Comparison of ENCODE assay signal across 8 cellular contexts in the genomic region with DNA sequence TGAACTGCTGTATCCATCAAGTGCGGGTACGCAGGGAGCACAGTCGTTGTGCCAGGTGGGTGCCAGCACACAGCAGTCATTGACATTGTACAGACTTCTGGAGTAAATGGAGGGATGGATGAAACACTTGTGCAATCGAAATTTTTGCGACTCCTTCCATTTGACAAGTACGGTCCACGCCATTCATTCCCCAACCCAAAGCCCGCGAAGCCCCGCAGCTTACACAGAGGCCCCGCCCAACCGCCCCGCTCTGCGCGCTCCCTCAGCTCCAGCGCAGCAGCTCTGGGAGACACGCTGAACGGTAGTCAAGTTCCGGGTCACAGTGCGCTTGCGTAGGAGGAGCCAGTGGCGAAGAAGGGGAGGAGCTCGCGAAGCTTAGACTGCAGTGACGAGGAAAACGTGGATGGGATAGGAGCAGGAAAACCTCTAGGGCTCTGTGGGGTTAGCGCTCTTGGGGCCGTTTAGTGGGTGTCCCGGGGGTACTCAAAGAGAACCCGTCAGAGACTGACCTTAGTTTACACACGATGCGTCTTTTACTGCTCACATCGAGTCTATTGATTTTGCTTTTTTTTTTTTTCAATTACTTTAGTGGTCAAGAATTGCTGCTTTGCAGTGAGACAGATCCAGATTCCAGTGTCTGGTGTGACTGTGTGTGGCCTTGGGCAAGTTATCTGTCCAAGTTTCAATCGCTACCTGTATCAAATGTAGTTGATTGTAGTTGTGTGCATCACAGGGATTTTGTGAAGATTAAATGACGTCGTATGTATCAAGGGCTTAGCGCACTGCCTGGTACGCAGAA. TPM values are rescaled to one million over a fixed set of nuclear protein-coding genes. Genes with fewer than 3 reads are reported as not detected.
DNase-seq lines count a peak whose midpoint lies in the region; ATAC-seq and TF ChIP-seq lines count a peak whose summit lies in the region.

No MANE protein-coding gene starts in this region.

- H3K27ac ChIP-seq in neural cell (ENCODE audit: low read length): no peak overlapping the region

- TF ChIP-seq EP300 in neural cell (conservative IDR thresholded peaks at IDR 0.05; ENCODE audit: poor library complexity, severe bottlenecking): no peak

- peak overlapping the region; percentile 51 for H2AFZ ChIP-seq in neural cell (ENCODE audit: low read depth, low read length)

- no peaks in the 10 kb centered on the region for H3K79me2 ChIP-seq in neural cell (replicated peaks; ENCODE audit: insufficient read depth, low read length)

- H3K27me3 Mint-ChIP-seq in stimulated activated naive CD8-positive, alpha-beta T cell treated with anti-CD3 and anti-CD28 coated beads, Interleukin-15, Interleukin-2, amounts not matched to agents 100 ng/mL and 50 ng/mL, for 24 hours: peaks cover 24% of the 10 kb centered on the region

- DNase-seq in DMS79 (lab: John Stamatoyannopoulos, UW) (peak; percentile 75), Kasumi-1 (lab: John Stamatoyannopoulos, UW) (peak; percentile 96 to 97), RPMI7951 (ENCODE audit: low read depth) (peak; percentile 94), foreskin fibroblast (peak; percentile 87 to 95)
- DNase-seq in activated effector memory CD4-positive, alpha-beta T cell treated with anti-CD3 and anti-CD28 coated beads, Interleukin-2, amount 50 U/mL, for 16 hours: peak; percentile 95

- H3K9me3 Mint-ChIP-seq in stimulated activated naive CD8-positive, alpha-beta T cell treated with anti-CD3 and anti-CD28 coated beads, Interleukin-15, Interleukin-2, amounts not matched to agents 100 ng/mL and 50 ng/mL, for 24 hours: no peaks in the 10 kb centered on the region

- no peaks in the 10 kb centered on the region for H3K9me2 ChIP-seq in neural cell (ENCODE audit: insufficient read depth, low read length)

- peak overlapping the region; percentile 81 for H3K4me3 Mint-ChIP-seq in stimulated activated naive CD8-positive, alpha-beta T cell treated with anti-CD3 and anti-CD28 coated beads, Interleukin-15, Interleukin-2, amounts not matched to agents 100 ng/mL and 50 ng/mL, for 24 hours

- no peaks in the 10 kb centered on the region for H3K36me3 Mint-ChIP-seq in stimulated activated naive CD8-positive, alpha-beta T cell treated with anti-CD3 and anti-CD28 coated beads, Interleukin-15, Interleukin-2, amounts not matched to agents 100 ng/mL and 50 ng/mL, for 24 hours (ENCODE audit: low read depth)

- peaks cover 17% of the 10 kb centered on the region for H3K4me1 Mint-ChIP-seq in stimulated activated naive CD8-positive, alpha-beta T cell treated with anti-CD3 and anti-CD28 coated beads, Interleukin-15, Interleukin-2, amounts not matched to agents 100 ng/mL and 50 ng/mL, for 24 hours (ENCODE audit: low read depth)

- H3K27ac Mint-ChIP-seq in stimulated activated naive CD8-positive, alpha-beta T cell treated with anti-CD3 and anti-CD28 coated beads, Interleukin-15, Interleukin-2, amounts not matched to agents 100 ng/mL and 50 ng/mL, for 24 hours: peak overlapping the region; percentile 73

- H3K4me3 ChIP-seq in foreskin fibroblast (ENCODE audit: low read depth in 1 of 2, low read length in 2 of 2) (peak overlapping the region; percentile 53 to 68), neural cell (ENCODE audit: low read length) (peak overlapping the region; percentile 63)

- peak; percentile 99 for ATAC-seq in GM21786 (IDR thresholded peaks at IDR 0.05; ENCODE audit: unreplicated experiment)

- H3K4me2 ChIP-seq in neural cell (ENCODE audit: low read length): no peak overlapping the region

- no peaks in the 10 kb centered on the region for H4K20me1 ChIP-seq in neural cell (ENCODE audit: insufficient read depth)

- TF ChIP-seq CTCF in foreskin fibroblast (IDR thresholded peaks at IDR 0.05; ENCODE audit: low read depth, low read length) (no peak), neural cell (IDR thresholded peaks at IDR 0.05; ENCODE audit: poor library complexity, severe bottlenecking) (no peak)

- H3K9ac ChIP-seq in neural cell (ENCODE audit: low read length): peak overlapping the region; percentile 18

- no peak for TF ChIP-seq RAD21 in neural cell (conservative IDR thresholded peaks at IDR 0.05)

- H3K36me3 ChIP-seq in neural cell (ENCODE audit: insufficient read depth, low read length): no peaks in the 10 kb centered on the region

- no peaks in the 10 kb centered on the region for H3K9me3 ChIP-seq in neural cell (ENCODE audit: low read length)

- H3K27me3 ChIP-seq in neural cell (ENCODE audit: insufficient read depth, low read depth, low read length): no peaks in the 10 kb centered on the region

- H3F3A ChIP-seq in neural cell (ENCODE audit: insufficient read depth, low read length, poor library complexity, severe bottlenecking): no peaks in the 10 kb centered on the region

TF ChIP-seq in neural cell, 6 proteins besides CTCF, POLR2A, EP300 and RAD21:
- TF ChIP-seq TAF1 (IDR thresholded peaks at IDR 0.05; ENCODE audit: low read depth) (no peak), SMC3 (conservative IDR thresholded peaks at IDR 0.05; ENCODE audit: poor library complexity) (no peak), EZH2 (IDR thresholded peaks at IDR 0.05; ENCODE audit: borderline replicate concordance, insufficient read depth, low read length, poor library complexity, severe bottlenecking) (no peak), MXI1 (conservative IDR thresholded peaks at IDR 0.05; ENCODE audit: poor library complexity, severe bottlenecking) (peak; percentile 36), POLR2AphosphoS5 (IDR thresholded peaks at IDR 0.05) (no peak)
- TF ChIP-seq, protein P1, sequence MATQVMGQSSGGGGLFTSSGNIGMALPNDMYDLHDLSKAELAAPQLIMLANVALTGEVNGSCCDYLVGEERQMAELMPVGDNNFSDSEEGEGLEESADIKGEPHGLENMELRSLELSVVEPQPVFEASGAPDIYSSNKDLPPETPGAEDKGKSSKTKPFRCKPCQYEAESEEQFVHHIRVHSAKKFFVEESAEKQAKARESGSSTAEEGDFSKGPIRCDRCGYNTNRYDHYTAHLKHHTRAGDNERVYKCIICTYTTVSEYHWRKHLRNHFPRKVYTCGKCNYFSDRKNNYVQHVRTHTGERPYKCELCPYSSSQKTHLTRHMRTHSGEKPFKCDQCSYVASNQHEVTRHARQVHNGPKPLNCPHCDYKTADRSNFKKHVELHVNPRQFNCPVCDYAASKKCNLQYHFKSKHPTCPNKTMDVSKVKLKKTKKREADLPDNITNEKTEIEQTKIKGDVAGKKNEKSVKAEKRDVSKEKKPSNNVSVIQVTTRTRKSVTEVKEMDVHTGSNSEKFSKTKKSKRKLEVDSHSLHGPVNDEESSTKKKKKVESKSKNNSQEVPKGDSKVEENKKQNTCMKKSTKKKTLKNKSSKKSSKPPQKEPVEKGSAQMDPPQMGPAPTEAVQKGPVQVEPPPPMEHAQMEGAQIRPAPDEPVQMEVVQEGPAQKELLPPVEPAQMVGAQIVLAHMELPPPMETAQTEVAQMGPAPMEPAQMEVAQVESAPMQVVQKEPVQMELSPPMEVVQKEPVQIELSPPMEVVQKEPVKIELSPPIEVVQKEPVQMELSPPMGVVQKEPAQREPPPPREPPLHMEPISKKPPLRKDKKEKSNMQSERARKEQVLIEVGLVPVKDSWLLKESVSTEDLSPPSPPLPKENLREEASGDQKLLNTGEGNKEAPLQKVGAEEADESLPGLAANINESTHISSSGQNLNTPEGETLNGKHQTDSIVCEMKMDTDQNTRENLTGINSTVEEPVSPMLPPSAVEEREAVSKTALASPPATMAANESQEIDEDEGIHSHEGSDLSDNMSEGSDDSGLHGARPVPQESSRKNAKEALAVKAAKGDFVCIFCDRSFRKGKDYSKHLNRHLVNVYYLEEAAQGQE (IDR thresholded peaks at IDR 0.05; ENCODE audit: borderline replicate concordance): no peak

RNA-seq across cellular contexts. Expression of gene MSANTD3, which starts 15.3 kb away (rescaled TPM):
- total RNA-seq in RPMI7951 (2014; rRNA removed; shearing (Covaris generic)): 70.5 and 75.1 TPM in 2 replicates
- 82.6 and 88.8 TPM in 2 replicates for polyA plus RNA-seq in neural cell
- polyA minus RNA-seq in neural cell: 99.1 and 115 TPM in 2 replicates

RNA-seq across cellular contexts. Expression of gene TEX10, which starts 58.9 kb away (rescaled TPM):
- 33.4 and 38.3 TPM in 2 replicates for total RNA-seq in RPMI7951 (2014; rRNA removed; shearing (Covaris generic))
- 26.2 and 30.5 TPM in 2 replicates for polyA plus RNA-seq in neural cell
- 45.6 and 47.0 TPM in 2 replicates for polyA minus RNA-seq in neural cell
